Comparison of ENCODE assay signal across 24 cellular contexts in the genomic region with DNA sequence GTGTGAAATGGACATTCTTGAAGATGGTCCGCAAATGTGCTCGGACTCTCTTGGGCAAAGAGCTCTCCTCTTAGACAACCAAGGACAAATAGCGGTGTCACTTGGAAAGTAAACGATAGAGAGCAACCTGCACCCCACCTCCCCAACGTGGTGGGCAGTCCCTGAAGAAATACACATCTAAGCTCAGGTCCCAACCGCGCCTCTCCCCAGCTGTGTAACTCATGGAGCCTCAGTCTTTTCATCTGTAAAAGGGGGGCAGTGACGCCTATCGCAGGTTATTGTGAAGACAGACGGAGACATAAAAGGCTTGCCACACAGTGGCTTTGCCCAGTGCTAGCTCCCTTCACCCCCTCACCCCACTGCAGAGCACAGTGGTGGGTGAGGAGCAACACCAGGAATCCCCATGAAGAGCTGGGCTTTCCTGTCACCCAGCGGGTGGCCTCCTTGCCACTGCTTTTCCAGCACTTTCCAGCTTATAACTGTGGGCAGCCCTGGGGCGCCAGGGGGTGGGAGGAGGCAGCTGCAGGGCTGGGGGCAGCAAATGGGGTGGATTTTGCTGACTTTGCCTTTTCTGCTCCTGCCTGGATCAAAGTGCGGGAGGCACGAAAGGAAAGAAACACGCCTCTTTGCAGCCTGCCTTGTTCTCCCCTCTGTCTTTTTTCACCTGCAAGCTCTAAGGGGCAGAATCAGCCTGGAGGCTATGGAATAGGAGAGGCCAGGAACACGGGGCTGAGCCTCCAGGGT.
"Had no signal": no experiment of that assay in that cellular context is flagged by ENCODE, and none has a peak within 500 bp of the region (broad histone marks: within the 10 kb centered on the region; RNA-seq: fewer than 3 reads in every experiment).

No MANE protein-coding gene starts in this region.

- H3K27ac ChIP-seq: adrenal gland, KMS-11, Peyer's patch, RWPE1, SJCRH30 had no signal

- H3K27me3 ChIP-seq: adrenal gland, Peyer's patch, SJCRH30 had no signal

- H3K27ac Mint-ChIP-seq: activated CD4-positive, alpha-beta memory T cell treated with anti-CD3 and anti-CD28 coated beads, Interleukin-2, amount 10 ng/mL, durations not matched to agents 7 days and 5 days; activated CD4-positive, alpha-beta T cell treated with anti-CD3 and anti-CD28 coated beads, Interleukin-2, amount 10 ng/mL, durations not matched to agents 7 days and 5 days; activated naive CD8-positive, alpha-beta T cell treated with anti-CD3 and anti-CD28 coated beads, Interleukin-2, amount 10 ng/mL, durations not matched to agents 7 days and 5 days; T-helper 2 cell treated with Interferon-gamma antibody and Interleukin-4, amounts not matched to agents 5 μg/mL and 100 μg/mL, for 36 hours; WTC11 had no signal

- H3K36me3 Mint-ChIP-seq: activated naive CD8-positive, alpha-beta T cell treated with anti-CD3 and anti-CD28 coated beads, Interleukin-2, amount 10 ng/mL, durations not matched to agents 7 days and 5 days; WTC11 had no signal

- H3K4me1 Mint-ChIP-seq: activated CD4-positive, alpha-beta memory T cell treated with anti-CD3 and anti-CD28 coated beads, Interleukin-2, amount 10 ng/mL, durations not matched to agents 7 days and 5 days; activated CD4-positive, alpha-beta T cell treated with anti-CD3 and anti-CD28 coated beads, Interleukin-2, amount 10 ng/mL, durations not matched to agents 7 days and 5 days had no signal

- H3K9me3 Mint-ChIP-seq: activated CD4-positive, alpha-beta memory T cell treated with anti-CD3 and anti-CD28 coated beads, Interleukin-2, amount 10 ng/mL, durations not matched to agents 7 days and 5 days; activated CD4-positive, alpha-beta T cell treated with anti-CD3 and anti-CD28 coated beads, Interleukin-2, amount 10 ng/mL, durations not matched to agents 7 days and 5 days; activated naive CD8-positive, alpha-beta T cell treated with anti-CD3 and anti-CD28 coated beads, Interleukin-2, amount 10 ng/mL, durations not matched to agents 7 days and 5 days; T-helper 2 cell treated with Interferon-gamma antibody and Interleukin-4, amounts not matched to agents 5 μg/mL and 100 μg/mL, for 36 hours; WTC11 had no signal

- H3K4me2 ChIP-seq: KMS-11 had no signal

- H3K9me3 ChIP-seq: adrenal gland, MG63, Peyer's patch, SJCRH30 had no signal

- ATAC-seq: SK-N-SH treated with all-trans-retinoic acid at 6 μM for 48 hours, WTC11 had no signal

- H3K4me3 Mint-ChIP-seq: activated CD4-positive, alpha-beta memory T cell treated with anti-CD3 and anti-CD28 coated beads, Interleukin-2, amount 10 ng/mL, durations not matched to agents 7 days and 5 days; activated CD4-positive, alpha-beta T cell treated with anti-CD3 and anti-CD28 coated beads, Interleukin-2, amount 10 ng/mL, durations not matched to agents 7 days and 5 days; activated naive CD8-positive, alpha-beta T cell treated with anti-CD3 and anti-CD28 coated beads, Interleukin-2, amount 10 ng/mL, durations not matched to agents 7 days and 5 days; T-helper 2 cell treated with Interferon-gamma antibody and Interleukin-4, amounts not matched to agents 5 μg/mL and 100 μg/mL, for 36 hours; WTC11 had no signal

- H3K9ac ChIP-seq: KMS-11 had no signal

- H3K36me3 ChIP-seq: adrenal gland, MG63, Peyer's patch, SJCRH30 had no signal

- DNase-seq: activated CD4-positive, alpha-beta memory T cell treated with anti-CD3 and anti-CD28 coated beads, Interleukin-2, amount 10 ng/mL, durations not matched to agents 7 days and 5 days; activated CD4-positive, alpha-beta T cell treated with anti-CD3 and anti-CD28 coated beads, Interleukin-2, amount 10 ng/mL, durations not matched to agents 7 days and 5 days; activated CD8-positive, alpha-beta memory T cell treated with anti-CD3 and anti-CD28 coated beads, Interleukin-2, amount 50 U/mL, for 48 hours; activated naive CD4-positive, alpha-beta T cell treated with anti-CD3 and anti-CD28 coated beads, Interleukin-2, amount 50 U/mL, for 16 hours; activated naive CD8-positive, alpha-beta T cell treated with anti-CD3 and anti-CD28 coated beads, Interleukin-2, amount 10 ng/mL, durations not matched to agents 7 days and 5 days; activated T-cell treated with anti-CD3 and anti-CD28 coated beads, Interleukin-2, amount 50 U/mL, for 1 hour; adrenal gland; anterior cingulate cortex; cerebellar nuclear complex; MG63; NCI-H1105; NCI-H1436; NCI-H1694 treated with DMSO at 0.1 percent for 48 hours; NCI-H2029 treated with DMSO at 0.1 percent for 48 hours; NCI-H524; Peyer's patch; Right ventricle myocardium superior; SJCRH30; SW 1271 had no signal

- H3K4me3 ChIP-seq: adrenal gland, MG63, Peyer's patch, SJCRH30 had no signal

- H3K4me1 ChIP-seq: adrenal gland, Peyer's patch had no signal
